ENCODE assay signal across 8 cellular contexts in genomic region chr15:82647045-82647834, GRCh38. TPM values are rescaled to one million over a fixed set of nuclear protein-coding genes. Genes with fewer than 3 reads are reported as not detected.
A peak's percentile ranks its signal among the peaks of the same experiment; 100 is the strongest.
DNase-seq lines count a peak whose midpoint lies in the region; ATAC-seq lines count a peak whose summit lies in the region.

CPEB1 (minus strand) TSS chr15:82647363; CDS start chr15:82628459, 18,904 bp downstream.

- H3K4me3 ChIP-seq in iPS-11a (ENCODE audit: low read depth, low read length) (peak within 1 kb of the TSS; percentile 27), skeletal muscle cell (ENCODE audit: low read depth, low read length) (peak within 1 kb of the TSS; percentile 49)

- no peak for DNase-seq in Right ventricle myocardium inferior (ENCODE audit: missing footprints)
- DNase-seq in cardiac septum (ENCODE audit: low spot score): no peak
- peak; percentile 47 for DNase-seq in SK-MEL-5 (ENCODE audit: low read depth, low spot score)
- peak; percentile 58 for DNase-seq in astrocyte of the hippocampus (ENCODE audit: low read depth, low spot score)
- DNase-seq in skeletal muscle cell (ENCODE audit: low read depth): no peak
- DNase-seq in NOMO-1 treated with DMSO at 0.1 percent for 48 hours (lab: John Stamatoyannopoulos, UW; ENCODE audit: unreplicated experiment): no peak

- intact Hi-C loops in Right ventricle myocardium inferior (cut with DNase I) (no loop called here), cardiac septum (cut with DNase I) (no loop called here)

- ATAC-seq in Right ventricle myocardium inferior: peak; percentile 91
- ATAC-seq in GM21367 (IDR thresholded peaks at IDR 0.05; ENCODE audit: unreplicated experiment): no peak

- in situ Hi-C loops in SK-MEL-5 (cut with HindIII; ENCODE audit: low pct_unique_long_range_greater_than_20kb, low sequenced_read_pairs): no loop called here

RNA-seq across cellular contexts. Expression of gene CPEB1, which starts in this region (rescaled TPM):
- total RNA-seq in Right ventricle myocardium inferior (1.9 TPM), cardiac septum (3.1 TPM)
- 14.1 and 19.1 TPM in 2 replicates for total RNA-seq in SK-MEL-5 (2014; rRNA removed; shearing (Covaris generic))
- polyA plus RNA-seq in SK-MEL-5 (2015; cell fraction: cytosol; rRNA removed): 22.2 and 22.9 TPM in 2 replicates
- 53.7 and 76.3 TPM in 2 replicates for polyA plus RNA-seq in SK-MEL-5 (2015; cell fraction: nucleus; rRNA removed)

Comparison
In these comparisons a context has a peak if more than half of its experiments do, and no peak if none do; other contexts are left out.
1. DNase-seq: peak in SK-MEL-5 (single experiment) and astrocyte of the hippocampus (single experiment); none in Right ventricle myocardium inferior (single experiment), cardiac septum (single experiment), skeletal muscle cell (single experiment) and NOMO-1 treated with DMSO at 0.1 percent for 48 hours (single experiment).